1 cellular context compared by ENCODE assay signal in the genomic region with DNA sequence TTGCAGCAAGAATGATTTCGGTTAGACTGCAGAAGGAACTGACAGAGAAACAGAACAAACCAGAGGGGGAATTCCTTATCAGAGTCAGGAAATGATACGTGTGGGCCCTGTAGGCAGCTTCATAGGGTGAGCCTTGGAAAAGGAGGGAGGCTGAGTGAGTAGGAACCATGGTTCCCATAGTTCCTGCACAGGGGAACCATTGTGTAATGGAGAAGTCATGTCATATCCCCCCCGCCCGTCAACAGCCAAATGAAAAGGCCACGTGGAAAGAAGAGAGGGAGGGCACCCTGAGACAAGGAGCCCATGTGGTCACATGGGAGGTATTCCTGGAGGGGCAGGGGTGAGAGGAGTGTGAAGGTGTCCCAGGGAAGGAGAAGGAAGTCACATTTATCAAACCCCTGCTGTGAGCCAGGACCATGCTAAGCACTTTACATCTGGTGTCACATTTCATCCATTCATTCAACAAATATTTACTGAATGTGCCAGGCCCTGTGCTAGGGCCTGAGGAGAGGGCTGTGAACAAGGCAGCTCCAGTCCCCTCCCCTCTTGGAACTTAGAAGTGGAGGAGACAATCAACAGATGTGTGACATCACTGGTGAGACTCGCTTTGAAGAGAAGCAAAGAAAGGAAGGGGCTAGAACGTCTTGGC.
TF ChIP-seq lines count a peak whose summit lies in the region.

No MANE protein-coding gene starts in this region.

TF ChIP-seq in WTC11, 78 proteins besides CTCF, POLR2A, EP300 and RAD21 (continued from another document):
- TF ChIP-seq, protein P1, sequence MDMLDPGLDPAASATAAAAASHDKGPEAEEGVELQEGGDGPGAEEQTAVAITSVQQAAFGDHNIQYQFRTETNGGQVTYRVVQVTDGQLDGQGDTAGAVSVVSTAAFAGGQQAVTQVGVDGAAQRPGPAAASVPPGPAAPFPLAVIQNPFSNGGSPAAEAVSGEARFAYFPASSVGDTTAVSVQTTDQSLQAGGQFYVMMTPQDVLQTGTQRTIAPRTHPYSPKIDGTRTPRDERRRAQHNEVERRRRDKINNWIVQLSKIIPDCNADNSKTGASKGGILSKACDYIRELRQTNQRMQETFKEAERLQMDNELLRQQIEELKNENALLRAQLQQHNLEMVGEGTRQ (CRISPR knock-in tag; IDR thresholded peaks at IDR 0.05): peak; percentile 40; the same call in 1 of the 2 replicates
- no peak for TF ChIP-seq SMAD3 (CRISPR knock-in tag; IDR thresholded peaks at IDR 0.05; ENCODE audit: borderline replicate concordance)
- TF ChIP-seq, protein P2, sequence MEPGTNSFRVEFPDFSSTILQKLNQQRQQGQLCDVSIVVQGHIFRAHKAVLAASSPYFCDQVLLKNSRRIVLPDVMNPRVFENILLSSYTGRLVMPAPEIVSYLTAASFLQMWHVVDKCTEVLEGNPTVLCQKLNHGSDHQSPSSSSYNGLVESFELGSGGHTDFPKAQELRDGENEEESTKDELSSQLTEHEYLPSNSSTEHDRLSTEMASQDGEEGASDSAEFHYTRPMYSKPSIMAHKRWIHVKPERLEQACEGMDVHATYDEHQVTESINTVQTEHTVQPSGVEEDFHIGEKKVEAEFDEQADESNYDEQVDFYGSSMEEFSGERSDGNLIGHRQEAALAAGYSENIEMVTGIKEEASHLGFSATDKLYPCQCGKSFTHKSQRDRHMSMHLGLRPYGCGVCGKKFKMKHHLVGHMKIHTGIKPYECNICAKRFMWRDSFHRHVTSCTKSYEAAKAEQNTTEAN (CRISPR knock-in tag; IDR thresholded peaks at IDR 0.05): no peak
- TF ChIP-seq, protein P3, sequence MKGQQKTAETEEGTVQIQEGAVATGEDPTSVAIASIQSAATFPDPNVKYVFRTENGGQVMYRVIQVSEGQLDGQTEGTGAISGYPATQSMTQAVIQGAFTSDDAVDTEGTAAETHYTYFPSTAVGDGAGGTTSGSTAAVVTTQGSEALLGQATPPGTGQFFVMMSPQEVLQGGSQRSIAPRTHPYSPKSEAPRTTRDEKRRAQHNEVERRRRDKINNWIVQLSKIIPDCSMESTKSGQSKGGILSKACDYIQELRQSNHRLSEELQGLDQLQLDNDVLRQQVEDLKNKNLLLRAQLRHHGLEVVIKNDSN (CRISPR knock-in tag; IDR thresholded peaks at IDR 0.05): peak; percentile 63; the same call in 1 of the 2 replicates
